ENCODE assay signal across 13 cellular contexts in genomic region chr2:86216577-86217555, GRCh38. TPM values are rescaled to one million over a fixed set of nuclear protein-coding genes. Genes with fewer than 3 reads are reported as not detected.
DNase-seq lines count a peak whose midpoint lies in the region; ATAC-seq and TF ChIP-seq lines count a peak whose summit lies in the region.
"Had no signal": no experiment of that assay in that cellular context is flagged by ENCODE, and none has a peak within 500 bp of the region (broad histone marks: within the 10 kb centered on the region; RNA-seq: fewer than 3 reads in every experiment).

No MANE protein-coding gene starts in this region.

- POLR2A ChIA-PET in activated CD4-positive, alpha-beta T cell treated with anti-CD3 and anti-CD28 coated beads for 36 hours (lab: Charles Lee) = no interaction called here

- H3K36me3 ChIP-seq in subcutaneous abdominal adipose tissue (ENCODE audit: control insufficient read depth in 5 of 5, insufficient read depth in 5 of 5, low read length in 5 of 5) = peaks cover 11 to 26% (median 21%) of the 10 kb centered on the region in 5 donors
- H3K36me3 ChIP-seq in mucosa of descending colon (ENCODE audit: low read depth) = no peaks in the 10 kb centered on the region

- H3K9me3 Mint-ChIP-seq in activated CD4-positive, alpha-beta T cell treated with anti-CD3 and anti-CD28 coated beads for 36 hours (ENCODE audit: low read depth) = no peaks in the 10 kb centered on the region
- H3K9me3 Mint-ChIP-seq: activated CD4-positive, alpha-beta memory T cell treated with anti-CD3 and anti-CD28 coated beads for 36 hours; mesothelial cell of epicardium had no signal

- ATAC-seq in activated CD4-positive, alpha-beta T cell treated with anti-CD3 and anti-CD28 coated beads for 36 hours = no peak
- ATAC-seq in mucosa of descending colon = no peak

- H3K9me3 ChIP-seq in subcutaneous abdominal adipose tissue (ENCODE audit: control insufficient read depth in 5 of 5, low read length in 5 of 5) (no peaks in the 10 kb centered on the region), mucosa of descending colon (no peaks in the 10 kb centered on the region)

- peak overlapping the region in 1 of 5 donors; percentile 9 for H3K9ac ChIP-seq in subcutaneous abdominal adipose tissue (ENCODE audit: low read length in 5 of 5)
- H3K9ac ChIP-seq: KMS-11 had no signal

- peak; percentile 37 for DNase-seq in activated CD4-positive, alpha-beta T cell treated with anti-CD3 and anti-CD28 coated beads for 36 hours
- no peak for DNase-seq in activated CD4-positive, alpha-beta T cell treated with anti-CD3 and anti-CD28 coated beads for 1 hour
- DNase-seq in SK-MEL-5 (ENCODE audit: low read depth, low spot score) (peak; percentile 36), fibroblast of peridontal ligament (ENCODE audit: extremely low read depth) (peak; percentile 47), mucosa of descending colon (no peak), iPS-NIHi7 (ENCODE audit: extremely low spot score) (no peak), KG1 (lab: John Stamatoyannopoulos, UW) (no peak)
- DNase-seq: activated CD4-positive, alpha-beta memory T cell treated with anti-CD3 and anti-CD28 coated beads for 36 hours; NCI-H82 had no signal

- H3K27ac ChIP-seq in subcutaneous abdominal adipose tissue (ENCODE audit: low read depth, low read length) = no peak overlapping the region
- H3K27ac ChIP-seq: KMS-11 had no signal

- H3K4me1 ChIP-seq in subcutaneous abdominal adipose tissue (ENCODE audit: control insufficient read depth in 5 of 5, insufficient read depth in 5 of 5, low read length in 5 of 5) (peaks cover 0 to 19% (median 12%) of the 10 kb centered on the region in 5 donors), mucosa of descending colon (ENCODE audit: low read depth) (peaks cover 20% of the 10 kb centered on the region)

- no peak overlapping the region for H3K4me3 Mint-ChIP-seq in activated CD4-positive, alpha-beta T cell treated with anti-CD3 and anti-CD28 coated beads for 36 hours
- H3K4me3 Mint-ChIP-seq: activated CD4-positive, alpha-beta memory T cell treated with anti-CD3 and anti-CD28 coated beads for 36 hours; activated naive CD8-positive, alpha-beta T cell; mesothelial cell of epicardium had no signal

- no peaks in the 10 kb centered on the region for H3K27me3 ChIP-seq in subcutaneous abdominal adipose tissue (ENCODE audit: control insufficient read depth in 5 of 5, insufficient read depth in 4 of 5, low read length in 5 of 5)

- no peak for TF ChIP-seq CTCF in mucosa of descending colon (IDR thresholded peaks at IDR 0.05)

- no peak overlapping the region for H3K27ac Mint-ChIP-seq in activated CD4-positive, alpha-beta T cell treated with anti-CD3 and anti-CD28 coated beads for 36 hours
- H3K27ac Mint-ChIP-seq: activated CD4-positive, alpha-beta memory T cell treated with anti-CD3 and anti-CD28 coated beads for 36 hours; activated naive CD8-positive, alpha-beta T cell; mesothelial cell of epicardium had no signal

- H3K27me3 Mint-ChIP-seq in activated CD4-positive, alpha-beta T cell treated with anti-CD3 and anti-CD28 coated beads for 36 hours = no peaks in the 10 kb centered on the region
- H3K27me3 Mint-ChIP-seq: activated CD4-positive, alpha-beta memory T cell treated with anti-CD3 and anti-CD28 coated beads for 36 hours; activated naive CD8-positive, alpha-beta T cell had no signal

- CTCF ChIA-PET in activated CD4-positive, alpha-beta T cell treated with anti-CD3 and anti-CD28 coated beads for 36 hours (lab: Charles Lee) = interaction anchor here (0.6 to 1.1 kb wide), 6 partner anchors 9 to 386 kb away, joined by 3 to 4 read pairs (median 3); no protein-coding TSS in a partner anchor

- in situ Hi-C loops in SK-MEL-5 (cut with HindIII; ENCODE audit: low pct_unique_long_range_greater_than_20kb, low sequenced_read_pairs) = no loop called here

- H3K4me3 ChIP-seq in subcutaneous abdominal adipose tissue (ENCODE audit: low read depth in 1 of 5, low read length in 5 of 5) (peak overlapping the region; percentile 49 to 63 (median 58)), mucosa of descending colon (no peak overlapping the region)

- peaks cover 10% of the 10 kb centered on the region for H3K4me1 Mint-ChIP-seq in activated CD4-positive, alpha-beta T cell treated with anti-CD3 and anti-CD28 coated beads for 36 hours

- H3K36me3 Mint-ChIP-seq in activated CD4-positive, alpha-beta T cell treated with anti-CD3 and anti-CD28 coated beads for 36 hours (ENCODE audit: low read depth) = peaks cover 13% of the 10 kb centered on the region

- intact Hi-C loops in activated CD4-positive, alpha-beta T cell treated with anti-CD3 and anti-CD28 coated beads for 36 hours (cut with DNase I, micrococcal nuclease) = no loop called here
- intact Hi-C loops in mucosa of descending colon (cut with DNase I, micrococcal nuclease) = no loop called here

RNA-seq across cellular contexts. Expression of gene MRPL35, which starts 17.6 kb away (rescaled TPM):
- 10 to 100 TPM; 83.2 to 93.2 TPM for total RNA-seq in activated CD4-positive, alpha-beta T cell treated with anti-CD3 and anti-CD28 coated beads for 36 hours
- 186 and 193 TPM in 2 replicates for total RNA-seq in SK-MEL-5 (2014; rRNA removed; shearing (Covaris generic))
- 157 and 170 TPM in 2 replicates for polyA plus RNA-seq in SK-MEL-5 (2015; cell fraction: cytosol; rRNA removed)
- 111 and 148 TPM in 2 replicates for polyA plus RNA-seq in SK-MEL-5 (2015; cell fraction: nucleus; rRNA removed)
- total RNA-seq in mucosa of descending colon = 10 to 100 TPM; 61.6 to 86.7 (median 75.3) TPM

RNA-seq across cellular contexts. Expression of gene IMMT, which starts 21.6 kb away (rescaled TPM):
- 100 to 1,000 TPM; 172 to 182 TPM for total RNA-seq in activated CD4-positive, alpha-beta T cell treated with anti-CD3 and anti-CD28 coated beads for 36 hours
- total RNA-seq in SK-MEL-5 (2014; rRNA removed; shearing (Covaris generic)) = 116 and 145 TPM in 2 replicates
- polyA plus RNA-seq in SK-MEL-5 (2015; cell fraction: cytosol; rRNA removed) = 168 and 215 TPM in 2 replicates
- 139 and 144 TPM in 2 replicates for polyA plus RNA-seq in SK-MEL-5 (2015; cell fraction: nucleus; rRNA removed)
- total RNA-seq in mucosa of descending colon = 100 to 1,000 TPM; 106 to 121 (median 107) TPM

Comparison
In these comparisons a context has a peak if more than half of its experiments do, and no peak if none do; other contexts are left out.
1. DNase-seq: peak in activated CD4-positive, alpha-beta T cell treated with anti-CD3 and anti-CD28 coated beads for 36 hours (single experiment), SK-MEL-5 (single experiment) and fibroblast of peridontal ligament (single experiment); none in activated CD4-positive, alpha-beta T cell treated with anti-CD3 and anti-CD28 coated beads for 1 hour (single experiment), mucosa of descending colon (0 of 3), iPS-NIHi7 (single experiment) and KG1 (single experiment).